Comparison of ENCODE assay signal across 26 cellular contexts in the genomic region with DNA sequence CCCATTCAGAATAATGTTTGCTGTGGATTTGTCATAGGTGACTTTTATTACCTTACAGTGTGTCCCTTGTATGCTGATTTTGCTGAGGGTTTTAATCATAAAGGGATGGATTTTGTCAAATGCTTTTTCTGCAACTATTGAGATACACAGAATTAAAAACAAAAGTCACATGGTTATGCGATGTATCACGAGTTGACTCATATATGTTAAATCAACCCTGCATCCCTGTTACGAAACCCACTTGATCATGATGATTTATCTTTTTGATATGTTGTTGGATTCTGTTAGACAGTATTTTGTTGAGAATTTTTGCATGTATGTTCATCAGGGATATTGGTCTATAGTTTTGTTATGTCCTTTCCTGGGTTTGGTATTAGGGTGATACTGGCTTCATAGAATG. TPM values are rescaled to one million over a fixed set of nuclear protein-coding genes. Genes with fewer than 3 reads are reported as not detected.
"Had no signal": no experiment of that assay in that cellular context is flagged by ENCODE, and none has a peak within 500 bp of the region (broad histone marks: within the 10 kb centered on the region; RNA-seq: fewer than 3 reads in every experiment).

No MANE protein-coding gene starts in this region.

- H3K9ac ChIP-seq: KMS-11 had no signal

- DNase-seq: activated CD4-positive, alpha-beta T cell treated with anti-CD3 and anti-CD28 coated beads for 36 hours; activated CD4-positive, alpha-beta T cell treated with anti-CD3 and anti-CD28 coated beads, Interleukin-2, amount 50 U/mL, for 4 hours; activated CD8-positive, alpha-beta memory T cell treated with anti-CD3 and anti-CD28 coated beads for 24 hours; activated gamma-delta T cell; activated naive CD4-positive, alpha-beta T cell treated with anti-CD3 and anti-CD28 coated beads for 36 hours; activated T-cell treated with anti-CD3 and anti-CD28 coated beads, Interleukin-2, amount 50 U/mL, for 4 hours; amygdala; cerebellar nuclear complex; MG63; MV-4-11; NCI-H1092 treated with DMSO at 0.1 percent for 48 hours; NCI-H1417 treated with DMSO at 0.1 percent for 48 hours; NCI-H1694 treated with DMSO at 0.1 percent for 48 hours; NCI-H2029 treated with DMSO at 0.1 percent for 48 hours; NCI-H446; NCI-H524; SIG-M5; T1000; WERI-Rb-1 had no signal

- H3K36me3 Mint-ChIP-seq: activated naive CD8-positive, alpha-beta T cell; brain had no signal

- H3K4me3 ChIP-seq: MG63 had no signal

- H3K36me3 ChIP-seq: MG63, WERI-Rb-1 had no signal

- FAIRE-seq: astrocyte, colon, RCC 7860 had no signal

- H3K27me3 Mint-ChIP-seq: activated naive CD8-positive, alpha-beta T cell had no signal

- H3K27me3 ChIP-seq: MG63 had no signal

- ATAC-seq: activated CD4-positive, alpha-beta T cell treated with anti-CD3 and anti-CD28 coated beads for 36 hours; activated T-cell treated with anti-CD3 and anti-CD28 coated beads, Interleukin-2, amount 50 U/mL, for 4 hours had no signal

- H3K27ac ChIP-seq: KMS-11, WERI-Rb-1 had no signal

- H3K4me1 Mint-ChIP-seq: activated CD4-positive, alpha-beta T cell treated with anti-CD3 and anti-CD28 coated beads for 36 hours; brain had no signal

- H3K9me3 Mint-ChIP-seq: activated naive CD4-positive, alpha-beta T cell treated with anti-CD3 and anti-CD28 coated beads for 36 hours; activated T-cell treated with anti-CD3 and anti-CD28 coated beads, Interleukin-2, amount 50 U/mL, for 4 hours had no signal

- H3K4me2 ChIP-seq: KMS-11 had no signal

- H3K4me3 Mint-ChIP-seq: activated CD4-positive, alpha-beta T cell treated with anti-CD3 and anti-CD28 coated beads for 36 hours; activated naive CD4-positive, alpha-beta T cell treated with anti-CD3 and anti-CD28 coated beads for 36 hours; activated naive CD8-positive, alpha-beta T cell; activated T-cell treated with anti-CD3 and anti-CD28 coated beads, Interleukin-2, amount 50 U/mL, for 4 hours; brain had no signal

- H3K27ac Mint-ChIP-seq: activated CD4-positive, alpha-beta T cell treated with anti-CD3 and anti-CD28 coated beads for 36 hours; activated naive CD4-positive, alpha-beta T cell treated with anti-CD3 and anti-CD28 coated beads for 36 hours; activated naive CD8-positive, alpha-beta T cell; brain had no signal

RNA-seq across cellular contexts. Expression of gene OR2T34, which starts 10.7 kb away (rescaled TPM):
- total RNA-seq: activated CD4-positive, alpha-beta T cell treated with anti-CD3 and anti-CD28 coated beads for 36 hours; activated naive CD4-positive, alpha-beta T cell treated with anti-CD3 and anti-CD28 coated beads for 36 hours; activated T-cell treated with anti-CD3 and anti-CD28 coated beads, Interleukin-2, amount 50 U/mL, for 4 hours; astrocyte; cardiac septum had no signal

RNA-seq across cellular contexts. Expression of gene OR2T10, which starts 12.2 kb away (rescaled TPM):
- total RNA-seq: activated CD4-positive, alpha-beta T cell treated with anti-CD3 and anti-CD28 coated beads for 36 hours; activated naive CD4-positive, alpha-beta T cell treated with anti-CD3 and anti-CD28 coated beads for 36 hours; activated T-cell treated with anti-CD3 and anti-CD28 coated beads, Interleukin-2, amount 50 U/mL, for 4 hours; astrocyte; cardiac septum had no signal

RNA-seq across cellular contexts. Expression of gene OR2T29, which starts 22.7 kb away (rescaled TPM):
- total RNA-seq: activated CD4-positive, alpha-beta T cell treated with anti-CD3 and anti-CD28 coated beads for 36 hours; activated naive CD4-positive, alpha-beta T cell treated with anti-CD3 and anti-CD28 coated beads for 36 hours; activated T-cell treated with anti-CD3 and anti-CD28 coated beads, Interleukin-2, amount 50 U/mL, for 4 hours; astrocyte; cardiac septum had no signal

RNA-seq across cellular contexts. Expression of gene OR2T11, which starts 49.6 kb away (rescaled TPM):
- total RNA-seq: activated CD4-positive, alpha-beta T cell treated with anti-CD3 and anti-CD28 coated beads for 36 hours; activated naive CD4-positive, alpha-beta T cell treated with anti-CD3 and anti-CD28 coated beads for 36 hours; activated T-cell treated with anti-CD3 and anti-CD28 coated beads, Interleukin-2, amount 50 U/mL, for 4 hours; astrocyte; cardiac septum had no signal

RNA-seq across cellular contexts. Expression of gene OR2T35, which starts 59.8 kb away (rescaled TPM):
- total RNA-seq: activated CD4-positive, alpha-beta T cell treated with anti-CD3 and anti-CD28 coated beads for 36 hours; activated naive CD4-positive, alpha-beta T cell treated with anti-CD3 and anti-CD28 coated beads for 36 hours; activated T-cell treated with anti-CD3 and anti-CD28 coated beads, Interleukin-2, amount 50 U/mL, for 4 hours; astrocyte; cardiac septum had no signal
